In the genomic region with DNA sequence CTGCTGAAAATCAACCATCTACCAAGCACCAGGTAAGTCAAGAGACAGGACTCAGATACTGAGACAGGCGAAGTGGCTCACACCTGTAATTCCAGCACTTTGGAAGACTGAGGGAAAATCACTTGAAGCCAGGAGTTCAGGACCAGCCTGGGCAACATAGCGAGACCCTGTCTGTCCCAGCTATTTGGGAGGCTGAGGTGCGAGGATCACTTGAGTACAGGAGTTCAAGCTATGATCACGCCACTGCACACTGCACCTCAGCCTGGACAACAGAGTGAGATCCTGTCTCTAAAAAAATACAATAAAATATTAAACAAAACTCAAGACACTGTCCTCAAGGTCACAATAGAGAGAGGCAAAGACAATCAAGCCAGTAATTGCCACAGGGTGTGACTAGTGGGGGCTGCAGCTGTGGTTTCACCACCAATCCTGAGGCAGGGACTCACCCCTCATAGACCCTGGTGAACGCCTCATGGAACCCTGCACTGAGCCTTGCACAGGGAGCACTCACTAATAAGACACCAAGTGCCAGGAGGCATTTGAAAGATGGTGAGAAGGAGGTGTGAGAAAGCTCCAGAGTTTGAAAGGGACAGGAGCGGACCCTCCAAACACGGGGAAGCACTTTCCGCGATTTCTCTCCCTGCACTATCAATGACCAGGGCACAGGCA, we compare ENCODE assay signal across 4 cellular contexts.
TF ChIP-seq lines count a peak whose summit lies in the region.

No MANE protein-coding gene starts in this region.

TF ChIP-seq in A549, 52 proteins besides CTCF, POLR2A, EP300 and RAD21 (continued from another document):
- TF ChIP-seq JUNB (IDR thresholded peaks at IDR 0.05) = no peak

TF ChIP-seq in HCT116, 20 proteins besides CTCF, POLR2A, EP300 and RAD21:
- TF ChIP-seq, protein P1, sequence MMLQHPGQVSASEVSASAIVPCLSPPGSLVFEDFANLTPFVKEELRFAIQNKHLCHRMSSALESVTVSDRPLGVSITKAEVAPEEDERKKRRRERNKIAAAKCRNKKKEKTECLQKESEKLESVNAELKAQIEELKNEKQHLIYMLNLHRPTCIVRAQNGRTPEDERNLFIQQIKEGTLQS (IDR thresholded peaks at IDR 0.05) = no peak
- no peak for TF ChIP-seq ZNF274 (IDR thresholded peaks at IDR 0.05; ENCODE audit: low read depth, low read length)
- no peak for TF ChIP-seq EZH2phosphoT487 (IDR thresholded peaks at IDR 0.05; ENCODE audit: borderline replicate concordance)
- TF ChIP-seq, protein P2, sequence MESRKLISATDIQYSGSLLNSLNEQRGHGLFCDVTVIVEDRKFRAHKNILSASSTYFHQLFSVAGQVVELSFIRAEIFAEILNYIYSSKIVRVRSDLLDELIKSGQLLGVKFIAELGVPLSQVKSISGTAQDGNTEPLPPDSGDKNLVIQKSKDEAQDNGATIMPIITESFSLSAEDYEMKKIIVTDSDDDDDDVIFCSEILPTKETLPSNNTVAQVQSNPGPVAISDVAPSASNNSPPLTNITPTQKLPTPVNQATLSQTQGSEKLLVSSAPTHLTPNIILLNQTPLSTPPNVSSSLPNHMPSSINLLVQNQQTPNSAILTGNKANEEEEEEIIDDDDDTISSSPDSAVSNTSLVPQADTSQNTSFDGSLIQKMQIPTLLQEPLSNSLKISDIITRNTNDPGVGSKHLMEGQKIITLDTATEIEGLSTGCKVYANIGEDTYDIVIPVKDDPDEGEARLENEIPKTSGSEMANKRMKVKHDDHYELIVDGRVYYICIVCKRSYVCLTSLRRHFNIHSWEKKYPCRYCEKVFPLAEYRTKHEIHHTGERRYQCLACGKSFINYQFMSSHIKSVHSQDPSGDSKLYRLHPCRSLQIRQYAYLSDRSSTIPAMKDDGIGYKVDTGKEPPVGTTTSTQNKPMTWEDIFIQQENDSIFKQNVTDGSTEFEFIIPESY (IDR thresholded peaks at IDR 0.05; ENCODE audit: extremely low read depth, insufficient replicate concordance, low read length) = no peak
- TF ChIP-seq SP1 (IDR thresholded peaks at IDR 0.05; ENCODE audit: low read depth) = no peak
- no peak for TF ChIP-seq JUND (IDR thresholded peaks at IDR 0.05)
- TF ChIP-seq, protein P3, sequence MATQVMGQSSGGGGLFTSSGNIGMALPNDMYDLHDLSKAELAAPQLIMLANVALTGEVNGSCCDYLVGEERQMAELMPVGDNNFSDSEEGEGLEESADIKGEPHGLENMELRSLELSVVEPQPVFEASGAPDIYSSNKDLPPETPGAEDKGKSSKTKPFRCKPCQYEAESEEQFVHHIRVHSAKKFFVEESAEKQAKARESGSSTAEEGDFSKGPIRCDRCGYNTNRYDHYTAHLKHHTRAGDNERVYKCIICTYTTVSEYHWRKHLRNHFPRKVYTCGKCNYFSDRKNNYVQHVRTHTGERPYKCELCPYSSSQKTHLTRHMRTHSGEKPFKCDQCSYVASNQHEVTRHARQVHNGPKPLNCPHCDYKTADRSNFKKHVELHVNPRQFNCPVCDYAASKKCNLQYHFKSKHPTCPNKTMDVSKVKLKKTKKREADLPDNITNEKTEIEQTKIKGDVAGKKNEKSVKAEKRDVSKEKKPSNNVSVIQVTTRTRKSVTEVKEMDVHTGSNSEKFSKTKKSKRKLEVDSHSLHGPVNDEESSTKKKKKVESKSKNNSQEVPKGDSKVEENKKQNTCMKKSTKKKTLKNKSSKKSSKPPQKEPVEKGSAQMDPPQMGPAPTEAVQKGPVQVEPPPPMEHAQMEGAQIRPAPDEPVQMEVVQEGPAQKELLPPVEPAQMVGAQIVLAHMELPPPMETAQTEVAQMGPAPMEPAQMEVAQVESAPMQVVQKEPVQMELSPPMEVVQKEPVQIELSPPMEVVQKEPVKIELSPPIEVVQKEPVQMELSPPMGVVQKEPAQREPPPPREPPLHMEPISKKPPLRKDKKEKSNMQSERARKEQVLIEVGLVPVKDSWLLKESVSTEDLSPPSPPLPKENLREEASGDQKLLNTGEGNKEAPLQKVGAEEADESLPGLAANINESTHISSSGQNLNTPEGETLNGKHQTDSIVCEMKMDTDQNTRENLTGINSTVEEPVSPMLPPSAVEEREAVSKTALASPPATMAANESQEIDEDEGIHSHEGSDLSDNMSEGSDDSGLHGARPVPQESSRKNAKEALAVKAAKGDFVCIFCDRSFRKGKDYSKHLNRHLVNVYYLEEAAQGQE (IDR thresholded peaks at IDR 0.05; ENCODE audit: low read depth) = no peak
- TF ChIP-seq EGR1 (IDR thresholded peaks at IDR 0.05; ENCODE audit: low read depth) = no peak
- TF ChIP-seq FOSL1 (IDR thresholded peaks at IDR 0.05; ENCODE audit: low read depth) = no peak
- no peak for TF ChIP-seq YY1 (IDR thresholded peaks at IDR 0.05; ENCODE audit: extremely low read depth, insufficient replicate concordance, low read depth, low read length)

TF ChIP-seq in liver, 16 proteins besides CTCF, POLR2A, EP300 and RAD21 (continued from another document):
- TF ChIP-seq, protein P1 (IDR thresholded peaks at IDR 0.05) = no peak
- no peak for TF ChIP-seq JUND (IDR thresholded peaks at IDR 0.05)
- no peak for TF ChIP-seq FOXA2 (IDR thresholded peaks at IDR 0.05)
- TF ChIP-seq, protein P3 (IDR thresholded peaks at IDR 0.05) = no peak
- no peak for TF ChIP-seq EGR1 (IDR thresholded peaks at IDR 0.05; ENCODE audit: low read depth in 2 of 2)
- no peak for TF ChIP-seq HNF4A (conservative IDR thresholded peaks at IDR 0.05)
- no peak for TF ChIP-seq NR2F2 (IDR thresholded peaks at IDR 0.05)

TF ChIP-seq in GM12891, 5 proteins besides CTCF, POLR2A, EP300 and RAD21 (continued from another document):
- TF ChIP-seq POU2F2 (IDR thresholded peaks at IDR 0.05; ENCODE audit: low read depth, low read length) = no peak
- TF ChIP-seq POLR2AphosphoS5 (IDR thresholded peaks at IDR 0.05; ENCODE audit: low read depth, low read length) = no peak
